Comparison of ENCODE assay signal across 25 cellular contexts in the genomic region with DNA sequence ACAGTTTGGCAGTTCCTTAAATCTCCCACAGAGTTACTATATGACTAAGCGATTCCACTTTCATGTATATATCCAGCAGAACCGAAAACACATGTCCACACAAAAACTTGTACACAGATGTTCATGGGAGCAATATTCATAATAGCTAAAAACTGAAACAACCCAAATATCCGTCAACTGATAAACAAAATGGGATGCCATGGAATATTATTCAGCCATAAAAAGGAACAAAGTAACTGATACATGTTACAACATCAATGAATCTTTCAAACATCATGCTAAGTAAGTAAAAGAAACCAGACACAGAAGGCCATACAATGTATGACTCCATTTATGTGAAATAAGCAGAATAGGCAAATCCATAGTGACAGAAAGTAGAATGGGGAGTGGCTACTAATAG.
"Had no signal": no experiment of that assay in that cellular context is flagged by ENCODE, and none has a peak within 500 bp of the region (broad histone marks: within the 10 kb centered on the region; RNA-seq: fewer than 3 reads in every experiment).

No MANE protein-coding gene starts in this region.

- H3K27me3 Mint-ChIP-seq: activated B cell treated with CpG ODN at 0.5 μM for 24 hours; activated CD4-positive, alpha-beta T cell treated with anti-CD3 and anti-CD28 coated beads, Interleukin-2, amount 10 ng/mL, durations not matched to agents 24 days and 14 days; activated CD8-positive, alpha-beta memory T cell treated with anti-CD3 and anti-CD28 coated beads, Interleukin-2, amount 10 ng/mL, durations not matched to agents 7 days and 5 days; activated naive CD4-positive, alpha-beta T cell treated with anti-CD3 and anti-CD28 coated beads, Interleukin-2, amount 50 U/mL, for 24 hours; central memory CD8-positive, alpha-beta T cell; T-helper 17 cell had no signal

- H3K4me1 ChIP-seq: SJSA1 had no signal

- FAIRE-seq: bronchial epithelial cell, RCC 7860, TTC549 had no signal

- DNase-seq: activated B cell treated with CpG ODN at 0.5 μM for 24 hours; activated CD4-positive, alpha-beta T cell treated with anti-CD3 and anti-CD28 coated beads for 1 hour; activated CD4-positive, alpha-beta T cell treated with anti-CD3 and anti-CD28 coated beads, Interleukin-2, amount 10 ng/mL, durations not matched to agents 24 days and 14 days; activated CD4-positive, alpha-beta T cell treated with anti-CD3 and anti-CD28 coated beads, Interleukin-2, amount 50 U/mL, for 48 hours; activated CD8-positive, alpha-beta memory T cell treated with anti-CD3 and anti-CD28 coated beads, Interleukin-2, amount 10 ng/mL, durations not matched to agents 7 days and 5 days; activated effector memory CD4-positive, alpha-beta T cell treated with Interleukin-2 at 50 U/mL for 16 hours; activated naive CD4-positive, alpha-beta T cell; aorta; cortex of kidney; NCI-H1105 treated with DMSO at 0.1 percent for 48 hours; NCI-H1436 treated with DMSO at 0.1 percent for 48 hours; NCI-H187; NCI-H2081; NCI-H446; NCI-H524; PC-3; SHP77; T-helper 17 cell; T-helper 9 cell had no signal

- ATAC-seq: activated CD8-positive, alpha-beta memory T cell treated with anti-CD3 and anti-CD28 coated beads, Interleukin-2, amount 10 ng/mL, durations not matched to agents 7 days and 5 days; T-helper 17 cell had no signal

- H3K9me3 ChIP-seq: SJSA1 had no signal

- H3K27ac Mint-ChIP-seq: activated B cell treated with CpG ODN at 0.5 μM for 24 hours; activated CD4-positive, alpha-beta T cell treated with anti-CD3 and anti-CD28 coated beads, Interleukin-2, amount 10 ng/mL, durations not matched to agents 24 days and 14 days; activated CD8-positive, alpha-beta memory T cell treated with anti-CD3 and anti-CD28 coated beads, Interleukin-2, amount 10 ng/mL, durations not matched to agents 7 days and 5 days; activated naive CD4-positive, alpha-beta T cell treated with anti-CD3 and anti-CD28 coated beads, Interleukin-2, amount 50 U/mL, for 24 hours; T-helper 17 cell had no signal

- H3K27ac ChIP-seq: SJSA1 had no signal

- H3K9me3 Mint-ChIP-seq: activated CD4-positive, alpha-beta T cell treated with anti-CD3 and anti-CD28 coated beads, Interleukin-2, amount 10 ng/mL, durations not matched to agents 24 days and 14 days; activated naive CD4-positive, alpha-beta T cell treated with anti-CD3 and anti-CD28 coated beads, Interleukin-2, amount 50 U/mL, for 24 hours; central memory CD8-positive, alpha-beta T cell had no signal

- H3K27me3 ChIP-seq: SJSA1 had no signal

- H3K4me1 Mint-ChIP-seq: activated B cell treated with CpG ODN at 0.5 μM for 24 hours had no signal

- H3K4me3 ChIP-seq: SJSA1 had no signal

- H3K4me3 Mint-ChIP-seq: activated B cell treated with CpG ODN at 0.5 μM for 24 hours; activated CD4-positive, alpha-beta T cell treated with anti-CD3 and anti-CD28 coated beads, Interleukin-2, amount 10 ng/mL, durations not matched to agents 24 days and 14 days; activated CD8-positive, alpha-beta memory T cell treated with anti-CD3 and anti-CD28 coated beads, Interleukin-2, amount 10 ng/mL, durations not matched to agents 7 days and 5 days; activated naive CD4-positive, alpha-beta T cell treated with anti-CD3 and anti-CD28 coated beads, Interleukin-2, amount 50 U/mL, for 24 hours; central memory CD8-positive, alpha-beta T cell; T-helper 17 cell had no signal
